18 cellular contexts compared by ENCODE assay signal in genomic region chr5:16061163-16061562, GRCh38.
DNase-seq lines count a peak whose midpoint lies in the region; ATAC-seq, FAIRE-seq and TF ChIP-seq lines count a peak whose summit lies in the region.
"Had no signal": no experiment of that assay in that cellular context is flagged by ENCODE, and none has a peak within 500 bp of the region (broad histone marks: within the 10 kb centered on the region; RNA-seq: fewer than 3 reads in every experiment).

No MANE protein-coding gene starts in this region.

- H4K20me1 ChIP-seq in astrocyte (ENCODE audit: insufficient read depth, low read length) (no peaks in the 10 kb centered on the region), neural progenitor cell (ENCODE audit: low read depth) (no peaks in the 10 kb centered on the region)

- H3K27me3 ChIP-seq in HUES48 (ENCODE audit: control insufficient read depth, insufficient read depth, low read length) (no peaks in the 10 kb centered on the region), astrocyte (ENCODE audit: insufficient read depth, low read length) (no peaks in the 10 kb centered on the region), neural progenitor cell (no peaks in the 10 kb centered on the region), colonic mucosa (no peaks in the 10 kb centered on the region)

- peaks cover 18% of the 10 kb centered on the region for H3K27me3 Mint-ChIP-seq in astrocyte (ENCODE audit: low read depth, unreplicated experiment)
- peaks cover 6% of the 10 kb centered on the region for H3K27me3 Mint-ChIP-seq in neural progenitor cell (ENCODE audit: insufficient read depth, low read depth)

- H3K4me3 ChIP-seq in HUES48 (ENCODE audit: low read depth, low read length) (no peak overlapping the region), astrocyte (ENCODE audit: insufficient read depth, low read depth, low read length) (no peak overlapping the region), neural progenitor cell (no peak overlapping the region), colonic mucosa (no peak overlapping the region)

- intact Hi-C loops in colonic mucosa (cut with DNase I): no loop called here

- no peaks in the 10 kb centered on the region for H3K9me3 ChIP-seq in HUES48 (ENCODE audit: control insufficient read depth, insufficient read depth, low read length)
- no peaks in the 10 kb centered on the region for H3K9me3 ChIP-seq in astrocyte (ENCODE audit: insufficient read depth, low read depth, low read length)
- H3K9me3 ChIP-seq in neural progenitor cell (ENCODE audit: low read depth): no peaks in the 10 kb centered on the region
- no peaks in the 10 kb centered on the region for H3K9me3 ChIP-seq in colonic mucosa
- H3K9me3 ChIP-seq: Caco-2 had no signal

- H2AFZ ChIP-seq in astrocyte (ENCODE audit: low read depth, low read length) (no peak overlapping the region), neural progenitor cell (replicated peaks) (no peak overlapping the region)

- no peaks in the 10 kb centered on the region for H3K36me3 ChIP-seq in HUES48 (ENCODE audit: control insufficient read depth, insufficient read depth, low read length)
- H3K36me3 ChIP-seq in astrocyte (ENCODE audit: insufficient read depth, low read length): no peaks in the 10 kb centered on the region
- H3K36me3 ChIP-seq in neural progenitor cell: no peaks in the 10 kb centered on the region
- H3K36me3 ChIP-seq in colonic mucosa: no peaks in the 10 kb centered on the region

- TF ChIP-seq CTCF in astrocyte (IDR thresholded peaks at IDR 0.05; ENCODE audit: insufficient read depth, low read depth, low read length): no peak
- no peak for TF ChIP-seq CTCF in neural progenitor cell (IDR thresholded peaks at IDR 0.05)
- TF ChIP-seq CTCF in colonic mucosa (IDR thresholded peaks at IDR 0.05): no peak

- H3F3A ChIP-seq in neural progenitor cell (ENCODE audit: low read depth): peaks cover 24% of the 10 kb centered on the region

- H3K9ac ChIP-seq in HUES48 (ENCODE audit: low read depth, low read length): no peak overlapping the region
- no peak overlapping the region for H3K9ac ChIP-seq in astrocyte (ENCODE audit: low read length)
- H3K9ac ChIP-seq in neural progenitor cell: no peak overlapping the region
- H3K9ac ChIP-seq in colonic mucosa (ENCODE audit: low read depth in 2 of 2, low read length in 2 of 2): no peak overlapping the region

- no peak for FAIRE-seq in astrocyte (lab: Jason Lieb, UNC)
- FAIRE-seq: GM18507, HTR-8/SVneo had no signal

- H3K79me2 ChIP-seq in astrocyte (ENCODE audit: insufficient read depth, low read length) (no peaks in the 10 kb centered on the region), neural progenitor cell (ENCODE audit: low read depth) (no peaks in the 10 kb centered on the region)

- no peak for ATAC-seq in GM18502 (IDR thresholded peaks at IDR 0.05; ENCODE audit: poor library complexity, unreplicated experiment)
- ATAC-seq: CD8-positive, alpha-beta T cell had no signal

- DNase-seq in NCI-H2081 (lab: John Stamatoyannopoulos, UW): peak; percentile 15 to 68
- no peak for DNase-seq in NCI-H2081 treated with DMSO at 0.1 percent for 48 hours (lab: John Stamatoyannopoulos, UW)
- DNase-seq in astrocyte (ENCODE audit: low read depth): no peak
- peak; percentile 77 for DNase-seq in neural progenitor cell (ENCODE audit: low spot score)
- no peak for DNase-seq in colonic mucosa
- no peak for DNase-seq in DMS 273 treated with DMSO at 0.1 percent for 48 hours (lab: John Stamatoyannopoulos, UW)
- DNase-seq: Caco-2; CD8-positive, alpha-beta T cell; DMS53; GF-D8; GOT3; H9 had no signal

- H3K27ac Mint-ChIP-seq in astrocyte (ENCODE audit: unreplicated experiment) (no peak overlapping the region), neural progenitor cell (no peak overlapping the region)
- H3K27ac Mint-ChIP-seq: CD14-positive monocyte; CD8-positive, alpha-beta T cell had no signal

- H3K4me3 Mint-ChIP-seq in astrocyte (ENCODE audit: unreplicated experiment) (peak overlapping the region; percentile 3), neural progenitor cell (no peak overlapping the region)
- H3K4me3 Mint-ChIP-seq: CD14-positive monocyte; CD8-positive, alpha-beta T cell; H9 had no signal

- H3K4me1 Mint-ChIP-seq in astrocyte (ENCODE audit: low read depth, unreplicated experiment) (peaks cover 8% of the 10 kb centered on the region), neural progenitor cell (peaks cover 16% of the 10 kb centered on the region)
- H3K4me1 Mint-ChIP-seq: CD14-positive monocyte had no signal

- H3K36me3 Mint-ChIP-seq in astrocyte (ENCODE audit: low read depth, unreplicated experiment) (no peaks in the 10 kb centered on the region), neural progenitor cell (no peaks in the 10 kb centered on the region)
- H3K36me3 Mint-ChIP-seq: CD14-positive monocyte; CD8-positive, alpha-beta T cell had no signal

- H3K4me2 ChIP-seq in astrocyte (ENCODE audit: low read length): no peak overlapping the region
- H3K4me2 ChIP-seq in neural progenitor cell: peak overlapping the region; percentile 56

- H3K9me3 Mint-ChIP-seq in astrocyte (ENCODE audit: unreplicated experiment): peaks cover 4% of the 10 kb centered on the region
- H3K9me3 Mint-ChIP-seq in neural progenitor cell: no peaks in the 10 kb centered on the region

- H3K27ac ChIP-seq in HUES48 (ENCODE audit: low read depth, low read length) (peak overlapping the region; percentile 46), astrocyte (ENCODE audit: low read depth, low read length) (no peak overlapping the region), neural progenitor cell (peak overlapping the region; percentile 80), colonic mucosa (no peak overlapping the region)
- H3K27ac ChIP-seq: 22Rv1 had no signal

- no peaks in the 10 kb centered on the region; the same call in 1 of the 2 replicates for H3K4me1 ChIP-seq in HUES48 (ENCODE audit: control insufficient read depth, insufficient read depth, low read length)
- peaks cover 4% of the 10 kb centered on the region for H3K4me1 ChIP-seq in astrocyte (ENCODE audit: insufficient read depth, low read length)
- H3K4me1 ChIP-seq in neural progenitor cell: peaks cover 18% of the 10 kb centered on the region
- no peaks in the 10 kb centered on the region for H3K4me1 ChIP-seq in colonic mucosa
- H3K4me1 ChIP-seq: Caco-2 had no signal

Comparison
In these comparisons a context has a peak if more than half of its experiments do, and no peak if none do; other contexts are left out.
1. DNase-seq: peak in NCI-H2081 (2 of 2) and neural progenitor cell (single experiment); none in NCI-H2081 treated with DMSO at 0.1 percent for 48 hours (single experiment), astrocyte (single experiment), colonic mucosa (single experiment) and DMS 273 treated with DMSO at 0.1 percent for 48 hours (single experiment).
2. H3K27ac ChIP-seq: peak in HUES48 (single experiment) and neural progenitor cell (single experiment); none in astrocyte (single experiment) and colonic mucosa (single experiment).